ENCODE assay signal across 7 cellular contexts in genomic region chr12:52379536-52379935, GRCh38. TPM values are rescaled to one million over a fixed set of nuclear protein-coding genes. Genes with fewer than 3 reads are reported as not detected.
"Had no signal": no experiment of that assay in that cellular context is flagged by ENCODE, and none has a peak within 500 bp of the region (broad histone marks: within the 10 kb centered on the region; RNA-seq: fewer than 3 reads in every experiment).

No MANE protein-coding gene starts in this region.

- H3K36me3 Mint-ChIP-seq: IgD-negative memory B cell had no signal

- H3K4me3 ChIP-seq: K562 had no signal

- DNase-seq: IMR-90 had no signal

- H3K9me3 Mint-ChIP-seq: IgD-negative memory B cell had no signal

- H3K27ac ChIP-seq: HL-60 had no signal

- H3K4me3 Mint-ChIP-seq: IgD-negative memory B cell had no signal

- H3K27ac Mint-ChIP-seq: IgD-negative memory B cell had no signal

RNA-seq across cellular contexts. Expression of gene KRT84, which starts 5.9 kb away (rescaled TPM):
- total RNA-seq: HepG2, HT-29, HT1080, IMR-90, K562 had no signal
- polyA plus RNA-seq: HepG2, IgD-negative memory B cell, IMR-90, K562 had no signal

RNA-seq across cellular contexts. Expression of gene KRT85, which starts 12.3 kb away (rescaled TPM):
- total RNA-seq: HepG2, HT-29, HT1080, IMR-90, K562 had no signal
- polyA plus RNA-seq: HepG2, IgD-negative memory B cell, IMR-90, K562 had no signal

RNA-seq across cellular contexts. Expression of gene KRT82, which starts 26.6 kb away (rescaled TPM):
- total RNA-seq: HepG2, HT-29, HT1080, IMR-90, K562 had no signal
- polyA plus RNA-seq: HepG2, IgD-negative memory B cell, IMR-90, K562 had no signal

RNA-seq across cellular contexts. Expression of gene KRT75, which starts 54.6 kb away (rescaled TPM):
- total RNA-seq: HepG2, HT1080, IMR-90, K562 had no signal
- polyA plus RNA-seq: HepG2, IgD-negative memory B cell, IMR-90, K562 had no signal

RNA-seq across cellular contexts. Expression of gene KRT83, which starts 58.3 kb away (rescaled TPM):
- total RNA-seq: HepG2, IMR-90, K562 had no signal
- polyA plus RNA-seq: HepG2, IgD-negative memory B cell, IMR-90, K562 had no signal
